2 cellular contexts compared by ENCODE assay signal in genomic region chr3:197552198-197552597, GRCh38.
TF ChIP-seq lines count a peak whose summit lies in the region.

No MANE protein-coding gene starts in this region.

TF ChIP-seq in HepG2, 621 proteins besides CTCF, POLR2A, EP300 and RAD21:
- TF ChIP-seq ZNF24 (IDR thresholded peaks at IDR 0.05), result no peak
- TF ChIP-seq PAF1 (CRISPR knock-in tag; IDR thresholded peaks at IDR 0.05), result peak; percentile 50; the same call in 1 of the 2 replicates

TF ChIP-seq in H1, 55 proteins besides CTCF, POLR2A, EP300 and RAD21:
- no peak for TF ChIP-seq HDAC6 (IDR thresholded peaks at IDR 0.05; ENCODE audit: low read depth, low read length)
- TF ChIP-seq EGR1 (IDR thresholded peaks at IDR 0.05; ENCODE audit: borderline replicate concordance, low read depth, low read length), result no peak
- TF ChIP-seq CBX8 (IDR thresholded peaks at IDR 0.05; ENCODE audit: borderline replicate concordance, low read depth, low read length), result no peak
- TF ChIP-seq RBBP5 (IDR thresholded peaks at IDR 0.05; ENCODE audit: borderline replicate concordance, low read depth, low read length), result no peak
- no peak for TF ChIP-seq CBX5 (IDR thresholded peaks at IDR 0.05; ENCODE audit: low read depth, low read length)
- no peak for TF ChIP-seq JUND (IDR thresholded peaks at IDR 0.05; ENCODE audit: low read length)
- no peak for TF ChIP-seq RFX5 (IDR thresholded peaks at IDR 0.05; ENCODE audit: borderline replicate concordance, low read depth, low read length)
- TF ChIP-seq BCL11A (IDR thresholded peaks at IDR 0.05; ENCODE audit: low read depth in 2 of 2, low read length in 2 of 2), result no peak
